22 cellular contexts compared by ENCODE assay signal in the genomic region with DNA sequence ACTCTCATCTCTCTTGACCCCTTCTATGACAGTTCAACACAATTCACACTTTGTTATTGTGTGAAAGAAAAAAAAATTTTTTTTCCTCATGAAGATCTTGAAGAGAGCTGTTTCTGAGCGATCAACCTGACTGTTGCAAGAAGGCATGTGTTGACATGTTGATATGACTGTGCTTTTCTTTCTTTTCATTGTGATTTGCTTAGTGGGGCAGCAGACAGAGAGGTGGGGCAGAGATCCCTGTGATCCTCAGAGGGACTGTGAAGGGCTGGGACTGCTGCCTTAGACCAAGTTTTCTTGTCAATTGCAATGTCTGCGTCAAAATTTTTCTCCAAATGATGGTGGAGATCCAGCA.
DNase-seq lines count a peak whose midpoint lies in the region; ATAC-seq and TF ChIP-seq lines count a peak whose summit lies in the region.
"Had no signal": no experiment of that assay in that cellular context is flagged by ENCODE, and none has a peak within 500 bp of the region (broad histone marks: within the 10 kb centered on the region; RNA-seq: fewer than 3 reads in every experiment).

No MANE protein-coding gene starts in this region.

- POLR2A ChIA-PET in MCF 10A (lab: Yijun Ruan, JAX): interaction anchor here (1.2 to 4.4 kb wide), 8 partner anchors 10 to 153 kb away, joined by 3 to 80 read pairs (median 6); no protein-coding TSS in a partner anchor

- TSS peak; percentile 92 for BruUV-seq in MCF 10A (replicated peaks; lab: Mats Ljungman, UMichigan)

- no peaks in the 10 kb centered on the region for H3K4me1 ChIP-seq in breast epithelium
- H3K4me1 ChIP-seq in foreskin keratinocyte: peaks cover 31% of the 10 kb centered on the region
- peaks cover 12 to 40% of the 10 kb centered on the region in 2 donors for H3K4me1 ChIP-seq in thyroid gland

- H3K4me3 ChIP-seq in breast epithelium (no peak overlapping the region), brain microvascular endothelial cell (ENCODE audit: low read depth, low read length) (no peak overlapping the region), thyroid gland (replicated peaks in 1 of 3) (no peak overlapping the region)
- H3K4me3 ChIP-seq: MG63, SK-N-MC had no signal

- no peak overlapping the region for H3K27ac ChIP-seq in breast epithelium
- H3K27ac ChIP-seq in brain microvascular endothelial cell: peak overlapping the region; percentile 89
- peak overlapping the region; percentile 71 for H3K27ac ChIP-seq in foreskin keratinocyte
- peak overlapping the region; percentile 64 to 88 (median 71) for H3K27ac ChIP-seq in thyroid gland
- H3K27ac ChIP-seq: SK-N-MC had no signal

- peak overlapping the region; percentile 91 for H3K27ac Mint-ChIP-seq in MCF 10A (ENCODE audit: low read depth, unreplicated experiment)

- 73 to 79% methylated on average over 2 of the region's 2 CpGs for WGBS in thyroid gland, 2 donors

- ATAC-seq in foreskin keratinocyte (no peak), GM21528 (IDR thresholded peaks at IDR 0.05; ENCODE audit: low FRiP score, unreplicated experiment) (no peak)

- DNase-seq in MCF 10A (ENCODE audit: unreplicated experiment) (peak; percentile 72), breast epithelium (ENCODE audit: low spot score in 2 of 2) (no peak), brain microvascular endothelial cell (no peak), foreskin keratinocyte (peak; percentile 53 to 78), thyroid gland (no peak), GM19238 (ENCODE audit: insufficient read length, low spot score) (no peak), GF-D8 (lab: John Stamatoyannopoulos, UW) (no peak)
- DNase-seq: 8988T, DMS79 treated with DMSO at 0.1 percent for 48 hours, H7, KBM-7, NCI-H1105 treated with DMSO at 0.1 percent for 48 hours, NCI-H146, NCI-H1930, NCI-H2107, NCI-H446 treated with DMSO at 0.1 percent for 48 hours, NCI-H526, SIG-M5 had no signal

- no peaks in the 10 kb centered on the region for H3K27me3 Mint-ChIP-seq in MCF 10A (ENCODE audit: insufficient read depth, unreplicated experiment)

- H3K36me3 Mint-ChIP-seq in MCF 10A (ENCODE audit: insufficient read depth, unreplicated experiment): no peaks in the 10 kb centered on the region

- peak overlapping the region; percentile 46 for H3K4me3 Mint-ChIP-seq in MCF 10A (ENCODE audit: unreplicated experiment)
- H3K4me3 Mint-ChIP-seq: HFFc6 had no signal

- intact Hi-C loops in MCF 10A (cut with micrococcal nuclease): no loop called here
- intact Hi-C loops in breast epithelium (cut with DNase I; ENCODE audit: low total_unique reads): no loop called here
- intact Hi-C loops in thyroid gland (cut with DNase I): no loop called here

- CTCF ChIA-PET in MCF 10A (lab: Yijun Ruan, JAX): interaction anchor here (1.1 to 2.0 kb wide), 2 partner anchors 23 to 26 kb away, joined by 3 to 4 read pairs; no protein-coding TSS in a partner anchor

- H3K9me3 ChIP-seq in breast epithelium (peaks cover 7 to 14% of the 10 kb centered on the region in 2 donors), thyroid gland (no peaks in the 10 kb centered on the region)

- in situ Hi-C loops in brain microvascular endothelial cell (cut with HindIII; ENCODE audit: low pct_ligation_motif_present, low sequenced_read_pairs): no loop called here

- no peak for TF ChIP-seq CTCF in MCF 10A (IDR thresholded peaks at IDR 0.05; ENCODE audit: unreplicated experiment)
- TF ChIP-seq CTCF in breast epithelium (IDR thresholded peaks at IDR 0.05): no peak
- TF ChIP-seq CTCF in brain microvascular endothelial cell (IDR thresholded peaks at IDR 0.05; ENCODE audit: low read depth, low read length, missing control alignments): no peak
- no peak for TF ChIP-seq CTCF in foreskin keratinocyte (conservative IDR thresholded peaks at IDR 0.05)
- no peak for TF ChIP-seq CTCF in thyroid gland (IDR thresholded peaks at IDR 0.05)

- H3K36me3 ChIP-seq in breast epithelium: no peaks in the 10 kb centered on the region
- no peaks in the 10 kb centered on the region for H3K36me3 ChIP-seq in brain microvascular endothelial cell (replicated peaks)
- no peaks in the 10 kb centered on the region for H3K36me3 ChIP-seq in thyroid gland
- H3K36me3 ChIP-seq: MG63 had no signal

- TF ChIP-seq POLR2A in breast epithelium (IDR thresholded peaks at IDR 0.05) (no peak), thyroid gland (IDR thresholded peaks at IDR 0.05) (no peak)

- peaks cover 27% of the 10 kb centered on the region for H3K4me1 Mint-ChIP-seq in MCF 10A (ENCODE audit: insufficient read depth, unreplicated experiment)

- no peaks in the 10 kb centered on the region for H3K27me3 ChIP-seq in breast epithelium
- no peaks in the 10 kb centered on the region for H3K27me3 ChIP-seq in brain microvascular endothelial cell (replicated peaks)
- H3K27me3 ChIP-seq in foreskin keratinocyte: no peaks in the 10 kb centered on the region
- H3K27me3 ChIP-seq in thyroid gland: no peaks in the 10 kb centered on the region
- H3K27me3 ChIP-seq: MG63 had no signal

- no peaks in the 10 kb centered on the region for H3K9me3 Mint-ChIP-seq in MCF 10A (ENCODE audit: unreplicated experiment)

Comparison
In these comparisons a context has a peak if more than half of its experiments do, and no peak if none do; other contexts are left out.
1. DNase-seq: peak in MCF 10A (single experiment) and foreskin keratinocyte (2 of 2); none in breast epithelium (0 of 2), brain microvascular endothelial cell (single experiment), thyroid gland (0 of 2), GM19238 (single experiment) and GF-D8 (single experiment).
2. H3K27ac ChIP-seq: peak in brain microvascular endothelial cell (single experiment), foreskin keratinocyte (single experiment) and thyroid gland (3 of 3); none in breast epithelium (0 of 2).